Comparison of ENCODE assay signal across 1 cellular context in the genomic region with DNA sequence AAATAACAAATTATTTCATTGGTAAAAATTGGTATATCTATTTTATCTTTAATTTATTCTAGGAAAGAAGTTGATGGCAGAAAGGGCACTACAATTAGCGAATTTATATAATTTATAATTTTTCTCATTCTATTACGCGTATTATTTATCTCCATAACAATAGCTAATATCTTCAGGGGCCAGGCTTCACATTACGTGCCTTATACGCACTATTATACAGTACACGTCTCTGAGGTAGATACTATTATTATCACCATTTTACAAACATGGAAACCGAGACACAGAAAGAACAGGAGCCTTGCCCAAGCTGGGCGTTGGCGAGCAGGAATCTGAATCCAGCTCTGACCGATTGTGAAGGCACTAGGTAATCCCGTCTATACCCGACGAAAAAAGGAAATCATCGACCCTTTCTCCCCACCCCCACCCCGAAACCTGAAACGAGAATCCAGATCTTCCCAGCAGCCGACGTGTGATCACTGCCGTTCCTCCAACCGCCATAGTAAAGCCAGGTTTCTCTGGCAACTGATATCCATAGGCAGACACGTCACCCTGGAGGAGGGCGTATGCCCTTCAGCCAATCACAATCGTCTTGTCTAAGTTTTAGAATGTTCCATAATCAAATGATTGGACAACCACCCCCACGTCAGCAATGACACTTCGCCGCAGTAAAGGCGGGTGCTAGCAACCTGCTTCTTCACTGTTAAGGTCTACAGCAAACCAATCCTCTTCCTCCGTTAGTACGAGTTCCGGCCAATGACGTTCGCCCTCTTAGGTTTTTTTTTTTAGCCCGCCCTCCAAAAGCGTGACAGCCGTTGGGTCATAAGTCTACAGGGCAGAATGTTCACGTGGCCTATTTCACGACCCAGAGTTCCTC.
TF ChIP-seq lines count a peak whose summit lies in the region.

Gene MORF4L2 (minus strand): TSS at position 501 of the 874 bp plus-strand sequence. CDS start 9,672 bp downstream, outside the sequence.

TF ChIP-seq in GM23338, 12 proteins besides CTCF, POLR2A, EP300 and RAD21 (continued from another document):
- TF ChIP-seq, protein P1, sequence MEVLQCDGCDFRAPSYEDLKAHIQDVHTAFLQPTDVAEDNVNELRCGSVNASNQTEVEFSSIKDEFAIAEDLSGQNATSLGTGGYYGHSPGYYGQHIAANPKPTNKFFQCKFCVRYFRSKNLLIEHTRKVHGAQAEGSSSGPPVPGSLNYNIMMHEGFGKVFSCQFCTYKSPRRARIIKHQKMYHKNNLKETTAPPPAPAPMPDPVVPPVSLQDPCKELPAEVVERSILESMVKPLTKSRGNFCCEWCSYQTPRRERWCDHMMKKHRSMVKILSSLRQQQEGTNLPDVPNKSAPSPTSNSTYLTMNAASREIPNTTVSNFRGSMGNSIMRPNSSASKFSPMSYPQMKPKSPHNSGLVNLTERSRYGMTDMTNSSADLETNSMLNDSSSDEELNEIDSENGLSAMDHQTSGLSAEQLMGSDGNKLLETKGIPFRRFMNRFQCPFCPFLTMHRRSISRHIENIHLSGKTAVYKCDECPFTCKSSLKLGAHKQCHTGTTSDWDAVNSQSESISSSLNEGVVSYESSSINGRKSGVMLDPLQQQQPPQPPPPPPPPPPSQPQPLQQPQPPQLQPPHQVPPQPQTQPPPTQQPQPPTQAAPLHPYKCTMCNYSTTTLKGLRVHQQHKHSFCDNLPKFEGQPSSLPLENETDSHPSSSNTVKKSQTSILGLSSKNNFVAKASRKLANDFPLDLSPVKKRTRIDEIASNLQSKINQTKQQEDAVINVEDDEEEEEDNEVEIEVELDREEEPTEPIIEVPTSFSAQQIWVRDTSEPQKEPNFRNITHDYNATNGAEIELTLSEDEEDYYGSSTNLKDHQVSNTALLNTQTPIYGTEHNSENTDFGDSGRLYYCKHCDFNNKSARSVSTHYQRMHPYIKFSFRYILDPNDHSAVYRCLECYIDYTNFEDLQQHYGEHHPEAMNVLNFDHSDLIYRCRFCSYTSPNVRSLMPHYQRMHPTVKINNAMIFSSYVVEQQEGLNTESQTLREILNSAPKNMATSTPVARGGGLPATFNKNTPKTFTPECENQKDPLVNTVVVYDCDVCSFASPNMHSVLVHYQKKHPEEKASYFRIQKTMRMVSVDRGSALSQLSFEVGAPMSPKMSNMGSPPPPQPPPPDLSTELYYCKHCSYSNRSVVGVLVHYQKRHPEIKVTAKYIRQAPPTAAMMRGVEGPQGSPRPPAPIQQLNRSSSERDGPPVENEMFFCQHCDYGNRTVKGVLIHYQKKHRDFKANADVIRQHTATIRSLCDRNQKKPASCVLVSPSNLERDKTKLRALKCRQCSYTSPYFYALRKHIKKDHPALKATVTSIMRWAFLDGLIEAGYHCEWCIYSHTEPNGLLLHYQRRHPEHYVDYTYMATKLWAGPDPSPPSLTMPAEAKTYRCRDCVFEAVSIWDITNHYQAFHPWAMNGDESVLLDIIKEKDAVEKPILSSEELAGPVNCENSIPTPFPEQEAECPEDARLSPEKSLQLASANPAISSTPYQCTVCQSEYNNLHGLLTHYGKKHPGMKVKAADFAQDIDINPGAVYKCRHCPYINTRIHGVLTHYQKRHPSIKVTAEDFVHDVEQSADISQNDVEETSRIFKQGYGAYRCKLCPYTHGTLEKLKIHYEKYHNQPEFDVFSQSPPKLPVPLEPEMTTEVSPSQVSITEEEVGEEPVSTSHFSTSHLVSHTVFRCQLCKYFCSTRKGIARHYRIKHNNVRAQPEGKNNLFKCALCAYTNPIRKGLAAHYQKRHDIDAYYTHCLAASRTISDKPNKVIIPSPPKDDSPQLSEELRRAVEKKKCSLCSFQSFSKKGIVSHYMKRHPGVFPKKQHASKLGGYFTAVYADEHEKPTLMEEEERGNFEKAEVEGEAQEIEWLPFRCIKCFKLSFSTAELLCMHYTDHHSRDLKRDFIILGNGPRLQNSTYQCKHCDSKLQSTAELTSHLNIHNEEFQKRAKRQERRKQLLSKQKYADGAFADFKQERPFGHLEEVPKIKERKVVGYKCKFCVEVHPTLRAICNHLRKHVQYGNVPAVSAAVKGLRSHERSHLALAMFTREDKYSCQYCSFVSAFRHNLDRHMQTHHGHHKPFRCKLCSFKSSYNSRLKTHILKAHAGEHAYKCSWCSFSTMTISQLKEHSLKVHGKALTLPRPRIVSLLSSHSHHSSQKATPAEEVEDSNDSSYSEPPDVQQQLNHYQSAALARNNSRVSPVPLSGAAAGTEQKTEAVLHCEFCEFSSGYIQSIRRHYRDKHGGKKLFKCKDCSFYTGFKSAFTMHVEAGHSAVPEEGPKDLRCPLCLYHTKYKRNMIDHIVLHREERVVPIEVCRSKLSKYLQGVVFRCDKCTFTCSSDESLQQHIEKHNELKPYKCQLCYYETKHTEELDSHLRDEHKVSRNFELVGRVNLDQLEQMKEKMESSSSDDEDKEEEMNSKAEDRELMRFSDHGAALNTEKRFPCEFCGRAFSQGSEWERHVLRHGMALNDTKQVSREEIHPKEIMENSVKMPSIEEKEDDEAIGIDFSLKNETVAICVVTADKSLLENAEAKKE (CRISPR knock-in tag; IDR thresholded peaks at IDR 0.05), result no peak
- TF ChIP-seq NANOG (IDR thresholded peaks at IDR 0.05; ENCODE audit: borderline replicate concordance) (no peak), CREB1 (CRISPR knock-in tag; IDR thresholded peaks at IDR 0.05; ENCODE audit: low read depth) (peak; percentile 93), ZNF114 (CRISPR knock-in tag; IDR thresholded peaks at IDR 0.05) (no peak), JUNB (IDR thresholded peaks at IDR 0.05; ENCODE audit: unreplicated experiment) (no peak), POLR2AphosphoS5 (IDR thresholded peaks at IDR 0.05; ENCODE audit: low read depth) (peak; percentile 92)
TF ChIP-seq in GM23338: peak in this region for 2.
